33 cellular contexts compared by ENCODE assay signal in the genomic region with DNA sequence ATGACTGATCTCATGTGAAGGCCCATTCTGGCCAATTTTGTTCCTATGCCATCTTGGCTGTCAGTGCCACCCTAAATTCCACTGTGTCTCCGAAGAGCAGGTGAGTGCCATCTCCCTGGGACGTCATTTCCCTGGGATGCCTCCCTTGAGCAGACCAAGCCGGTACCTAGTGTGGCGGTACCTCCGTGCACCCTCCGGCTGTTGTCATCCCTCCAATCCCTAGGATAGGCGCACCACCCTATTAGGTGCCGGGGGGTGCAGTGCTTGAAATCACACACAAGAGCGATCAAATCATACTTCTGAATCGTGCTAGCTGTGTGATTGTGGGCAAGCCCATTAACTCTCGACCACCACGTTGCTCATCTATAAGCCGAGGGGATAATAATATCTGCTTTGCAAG.
"Had no signal": no experiment of that assay in that cellular context is flagged by ENCODE, and none has a peak within 500 bp of the region (broad histone marks: within the 10 kb centered on the region; RNA-seq: fewer than 3 reads in every experiment).

No MANE protein-coding gene starts in this region.

- H3K36me3 ChIP-seq: brain microvascular endothelial cell, WERI-Rb-1 had no signal

- H3K27me3 ChIP-seq: brain microvascular endothelial cell had no signal

- FAIRE-seq: RCC 7860 had no signal

- H3K27ac ChIP-seq: brain microvascular endothelial cell, SJCRH30, SK-N-MC, WERI-Rb-1 had no signal

- H3K4me3 ChIP-seq: SJCRH30, SK-N-MC had no signal

- ATAC-seq: activated CD8-positive, alpha-beta memory T cell treated with anti-CD3 and anti-CD28 coated beads, Interleukin-2, amount 10 ng/mL, durations not matched to agents 7 days and 5 days; activated T-cell treated with anti-CD3 and anti-CD28 coated beads, Interleukin-2, amount 50 U/mL, for 72 hours; activated T-helper 17 cell treated with anti-CD3 and anti-CD28 coated beads, Interleukin-2, amount 50 U/mL, for 72 hours; PC-3 had no signal

- DNase-seq: activated CD4-positive, alpha-beta memory T cell treated with anti-CD3 and anti-CD28 coated beads, Interleukin-2, amount 10 ng/mL, durations not matched to agents 7 days and 5 days; activated CD4-positive, alpha-beta T cell treated with anti-CD3 and anti-CD28 coated beads for 1 hour; activated CD4-positive, alpha-beta T cell treated with anti-CD3 and anti-CD28 coated beads for 48 hours; activated CD4-positive, CD25-positive, alpha-beta regulatory T cell; activated CD8-positive, alpha-beta memory T cell treated with anti-CD3 and anti-CD28 coated beads for 24 hours; activated CD8-positive, alpha-beta memory T cell treated with anti-CD3 and anti-CD28 coated beads, Interleukin-2, amount 10 ng/mL, durations not matched to agents 7 days and 5 days; activated effector memory CD4-positive, alpha-beta T cell treated with anti-CD3 and anti-CD28 coated beads, Interleukin-2, amount 50 U/mL, for 16 hours; activated naive CD4-positive, alpha-beta T cell; activated naive CD4-positive, alpha-beta T cell treated with anti-CD3 and anti-CD28 coated beads, Interleukin-2, amount 50 U/mL, for 16 hours; activated naive CD8-positive, alpha-beta T cell treated with anti-CD3 and anti-CD28 coated beads for 36 hours; activated T-cell treated with anti-CD3 and anti-CD28 coated beads, Interleukin-2, amount 50 U/mL, for 1 hour; activated T-cell treated with anti-CD3 and anti-CD28 coated beads, Interleukin-2, amount 50 U/mL, for 72 hours; amniotic stem cell; aorta; brain microvascular endothelial cell; Karpas-422; KBM-7; NCI-H1048; NCI-H1105 treated with DMSO at 0.1 percent for 48 hours; NCI-H1436; NCI-H1694; NCI-H2029; NCI-H345; NCI-H524 treated with DMSO at 0.1 percent for 48 hours; NK-92 treated with Interleukin-12 subunit alpha and Interleukin-12 subunit beta, amount 100 ng/mL, for 24 hours; PC-3; SHP77; SJCRH30; T1000; WERI-Rb-1 had no signal

- H3K4me1 ChIP-seq: SJCRH30 had no signal
